Comparison of ENCODE assay signal across 8 cellular contexts in genomic region chrX:120468071-120468470, GRCh38. TPM values are rescaled to one million over a fixed set of nuclear protein-coding genes. Genes with fewer than 3 reads are reported as not detected.
A peak's percentile ranks its signal among the peaks of the same experiment; 100 is the strongest.
DNase-seq lines count a peak whose midpoint lies in the region; ATAC-seq and TF ChIP-seq lines count a peak whose summit lies in the region.

No MANE protein-coding gene starts in this region.

- DNase-seq in AG09309 (ENCODE audit: low read depth) (no peak), MCF 10A (ENCODE audit: unreplicated experiment) (no peak), foreskin keratinocyte (no peak), NCI-H2081 (lab: John Stamatoyannopoulos, UW) (no peak)

- POLR2A ChIA-PET in MCF 10A (lab: Yijun Ruan, JAX) = interaction anchor here (0.6 to 4.6 kb wide), 9 partner anchors 10 to 217 kb away, joined by 3 to 66 read pairs (median 6); partner anchors contain the start of genes CUL4B and MCTS1

- H3K4me3 ChIP-seq in AG09309 (ENCODE audit: control insufficient read depth, low read depth, low read length) (peak overlapping the region; percentile 62), muscle layer of duodenum (ENCODE audit: low read depth in 1 of 2, low read length in 2 of 2) (peak overlapping the region; percentile 68 to 75)

- H3K36me3 Mint-ChIP-seq in IgD-negative memory B cell (no peaks in the 10 kb centered on the region), MCF 10A (ENCODE audit: insufficient read depth, unreplicated experiment) (no peaks in the 10 kb centered on the region)

- H3K27ac Mint-ChIP-seq in IgD-negative memory B cell = peak overlapping the region in 2 of 3 donors; percentile 55 to 73
- peak overlapping the region; percentile 83 for H3K27ac Mint-ChIP-seq in MCF 10A (ENCODE audit: low read depth, unreplicated experiment)

- no peaks in the 10 kb centered on the region for H3K27me3 ChIP-seq in muscle layer of duodenum (ENCODE audit: low read depth, low read length)
- no peaks in the 10 kb centered on the region for H3K27me3 ChIP-seq in foreskin keratinocyte

- H3K4me1 Mint-ChIP-seq in IgD-negative memory B cell = peaks cover 0 to 9% (median 5%) of the 10 kb centered on the region in 3 donors
- peaks cover 23% of the 10 kb centered on the region for H3K4me1 Mint-ChIP-seq in MCF 10A (ENCODE audit: insufficient read depth, unreplicated experiment)

- peaks cover 0 to 4% of the 10 kb centered on the region in 2 donors for H3K36me3 ChIP-seq in muscle layer of duodenum (ENCODE audit: control insufficient read depth in 1 of 2, insufficient read depth in 2 of 2, low read length in 2 of 2)

- BruUV-seq in MCF 10A (replicated peaks; lab: Mats Ljungman, UMichigan) = no TSS peak

- H3K27me3 Mint-ChIP-seq in IgD-negative memory B cell = peaks cover 2% of the 10 kb centered on the region
- no peaks in the 10 kb centered on the region for H3K27me3 Mint-ChIP-seq in MCF 10A (ENCODE audit: insufficient read depth, unreplicated experiment)

- peak overlapping the region; percentile 67 for H3K27ac ChIP-seq in muscle layer of duodenum (ENCODE audit: low read length)
- no peak overlapping the region for H3K27ac ChIP-seq in foreskin keratinocyte

- intact Hi-C loops in MCF 10A (cut with micrococcal nuclease) = loop anchor here (10.0 kb wide), 1 partner anchor 223 kb away; no protein-coding TSS in a partner anchor

- no peaks in the 10 kb centered on the region for H3K9me3 ChIP-seq in muscle layer of duodenum (ENCODE audit: control insufficient read depth in 1 of 2, low read length in 2 of 2)

- no peak for TF ChIP-seq CTCF in AG09309 (IDR thresholded peaks at IDR 0.05; ENCODE audit: control insufficient read depth, insufficient read depth, low read depth, low read length, missing control alignments)
- TF ChIP-seq CTCF in MCF 10A (IDR thresholded peaks at IDR 0.05; ENCODE audit: unreplicated experiment) = no peak
- TF ChIP-seq CTCF in foreskin keratinocyte (conservative IDR thresholded peaks at IDR 0.05) = no peak

- CTCF ChIA-PET in MCF 10A (lab: Yijun Ruan, JAX) = interaction anchor here (1.2 kb wide), 1 partner anchor 18 kb away, joined by 4 read pairs; no protein-coding TSS in a partner anchor

- H3K9me3 Mint-ChIP-seq in IgD-negative memory B cell (no peaks in the 10 kb centered on the region), MCF 10A (ENCODE audit: unreplicated experiment) (no peaks in the 10 kb centered on the region)

- H3K4me3 Mint-ChIP-seq in IgD-negative memory B cell (peak overlapping the region; percentile 92 to 98 (median 94)), MCF 10A (ENCODE audit: unreplicated experiment) (peak overlapping the region; percentile 85)

- H3K4me1 ChIP-seq in muscle layer of duodenum (ENCODE audit: control insufficient read depth in 1 of 2, insufficient read depth in 2 of 2, low read length in 2 of 2) = peaks cover 3 to 6% of the 10 kb centered on the region in 2 donors
- H3K4me1 ChIP-seq in foreskin keratinocyte = no peaks in the 10 kb centered on the region

- ATAC-seq in activated CD4-positive, CD25-positive, alpha-beta regulatory T cell treated with anti-CD3 and anti-CD28 coated beads, Interleukin-2, amount 50 U/mL, for 24 hours = no peak
- ATAC-seq in foreskin keratinocyte (no peak), HG03045 (IDR thresholded peaks at IDR 0.05; ENCODE audit: unreplicated experiment) (no peak)

RNA-seq across cellular contexts. Expression of gene LAMP2, which starts 1.0 kb away (rescaled TPM):
- polyA plus RNA-seq in IgD-negative memory B cell = 49.0 TPM
- total RNA-seq in MCF 10A (2022) = 67.0 and 74.8 TPM in 2 replicates
- 88.7 and 96.4 TPM in 2 replicates for total RNA-seq in foreskin keratinocyte
- 42.3 and 44.8 TPM in 2 replicates for polyA plus RNA-seq in foreskin keratinocyte
